ENCODE assay signal across 12 cellular contexts in genomic region chr7:155374276-155375252, GRCh38.
DNase-seq lines count a peak whose midpoint lies in the region; ATAC-seq lines count a peak whose summit lies in the region.
"Had no signal": no experiment of that assay in that cellular context is flagged by ENCODE, and none has a peak within 500 bp of the region (broad histone marks: within the 10 kb centered on the region; RNA-seq: fewer than 3 reads in every experiment).

No MANE protein-coding gene starts in this region.

- H3K4me1 ChIP-seq in stomach smooth muscle (ENCODE audit: control insufficient read depth, insufficient read depth, low read length): peaks cover 42% of the 10 kb centered on the region

- H3K27me3 Mint-ChIP-seq in activated CD8-positive, alpha-beta memory T cell treated with anti-CD3 and anti-CD28 coated beads, Interleukin-2, amount 10 ng/mL, durations not matched to agents 7 days and 5 days: peaks cover 90% of the 10 kb centered on the region
- H3K27me3 Mint-ChIP-seq in activated T-helper 17 cell treated with anti-CD3 and anti-CD28 coated beads, Interleukin-2, amount 50 U/mL, for 72 hours: peaks cover 74% of the 10 kb centered on the region
- peaks cover 31% of the 10 kb centered on the region for H3K27me3 Mint-ChIP-seq in memory B cell

- ATAC-seq in activated CD8-positive, alpha-beta memory T cell treated with anti-CD3 and anti-CD28 coated beads, Interleukin-2, amount 10 ng/mL, durations not matched to agents 7 days and 5 days: no peak
- no peak for ATAC-seq in activated T-helper 17 cell treated with anti-CD3 and anti-CD28 coated beads, Interleukin-2, amount 50 U/mL, for 72 hours (replicated peaks)
- ATAC-seq in memory B cell (ENCODE audit: low read depth): no peak
- ATAC-seq in GM19351 (IDR thresholded peaks at IDR 0.05; ENCODE audit: unreplicated experiment): no peak
- ATAC-seq in HG03108 (IDR thresholded peaks at IDR 0.05; ENCODE audit: unreplicated experiment): no peak

- H3K27ac Mint-ChIP-seq in activated CD8-positive, alpha-beta memory T cell treated with anti-CD3 and anti-CD28 coated beads, Interleukin-2, amount 10 ng/mL, durations not matched to agents 7 days and 5 days: peak overlapping the region; percentile 18
- no peak overlapping the region for H3K27ac Mint-ChIP-seq in activated T-helper 17 cell treated with anti-CD3 and anti-CD28 coated beads, Interleukin-2, amount 50 U/mL, for 72 hours
- no peak overlapping the region for H3K27ac Mint-ChIP-seq in memory B cell

- peak overlapping the region; percentile 35 to 61 for H3K4me3 ChIP-seq in stomach smooth muscle (ENCODE audit: low read length in 2 of 2)

- peaks cover 3 to 6% of the 10 kb centered on the region in 2 donors for H3K9me3 ChIP-seq in stomach smooth muscle (ENCODE audit: control insufficient read depth in 2 of 2, low read length in 2 of 2)
- H3K9me3 ChIP-seq: esophagus squamous epithelium had no signal

- H3K27me3 ChIP-seq in stomach smooth muscle (ENCODE audit: control insufficient read depth in 1 of 2, insufficient read depth in 2 of 2, low read length in 2 of 2): peaks cover 80 to 85% of the 10 kb centered on the region in 2 donors

- no peaks in the 10 kb centered on the region for H3K9me3 Mint-ChIP-seq in activated CD8-positive, alpha-beta memory T cell treated with anti-CD3 and anti-CD28 coated beads, Interleukin-2, amount 10 ng/mL, durations not matched to agents 7 days and 5 days (ENCODE audit: low read depth)
- no peaks in the 10 kb centered on the region for H3K9me3 Mint-ChIP-seq in activated T-helper 17 cell treated with anti-CD3 and anti-CD28 coated beads, Interleukin-2, amount 50 U/mL, for 72 hours
- no peaks in the 10 kb centered on the region for H3K9me3 Mint-ChIP-seq in memory B cell

- H3K4me1 Mint-ChIP-seq in activated CD8-positive, alpha-beta memory T cell treated with anti-CD3 and anti-CD28 coated beads, Interleukin-2, amount 10 ng/mL, durations not matched to agents 7 days and 5 days: peaks cover 31% of the 10 kb centered on the region
- H3K4me1 Mint-ChIP-seq in activated T-helper 17 cell treated with anti-CD3 and anti-CD28 coated beads, Interleukin-2, amount 50 U/mL, for 72 hours: peaks cover 19% of the 10 kb centered on the region
- H3K4me1 Mint-ChIP-seq in memory B cell: peaks cover 22% of the 10 kb centered on the region

- no peaks in the 10 kb centered on the region for H3K36me3 ChIP-seq in stomach smooth muscle (ENCODE audit: control insufficient read depth in 2 of 2, insufficient read depth in 2 of 2, low read length in 2 of 2)
- H3K36me3 ChIP-seq: esophagus squamous epithelium had no signal

- CTCF ChIA-PET in activated CD8-positive, alpha-beta memory T cell treated with anti-CD3 and anti-CD28 coated beads, Interleukin-2, amount 10 ng/mL, durations not matched to agents 7 days and 5 days (lab: Charles Lee): interaction anchor here (2.4 kb wide), 1 partner anchor 447 kb away, joined by 12 read pairs; no protein-coding TSS in a partner anchor

- no peak overlapping the region for H3K4me3 Mint-ChIP-seq in activated CD8-positive, alpha-beta memory T cell treated with anti-CD3 and anti-CD28 coated beads, Interleukin-2, amount 10 ng/mL, durations not matched to agents 7 days and 5 days
- peak overlapping the region; percentile 40 for H3K4me3 Mint-ChIP-seq in activated T-helper 17 cell treated with anti-CD3 and anti-CD28 coated beads, Interleukin-2, amount 50 U/mL, for 72 hours
- H3K4me3 Mint-ChIP-seq in memory B cell: peak overlapping the region; percentile 88

- peaks cover 1% of the 10 kb centered on the region for H3K36me3 Mint-ChIP-seq in activated CD8-positive, alpha-beta memory T cell treated with anti-CD3 and anti-CD28 coated beads, Interleukin-2, amount 10 ng/mL, durations not matched to agents 7 days and 5 days
- peaks cover 12% of the 10 kb centered on the region for H3K36me3 Mint-ChIP-seq in activated T-helper 17 cell treated with anti-CD3 and anti-CD28 coated beads, Interleukin-2, amount 50 U/mL, for 72 hours (ENCODE audit: low read depth)
- H3K36me3 Mint-ChIP-seq in memory B cell: no peaks in the 10 kb centered on the region

- DNase-seq in activated CD8-positive, alpha-beta memory T cell treated with anti-CD3 and anti-CD28 coated beads, Interleukin-2, amount 10 ng/mL, durations not matched to agents 7 days and 5 days: no peak
- no peak for DNase-seq in activated CD8-positive, alpha-beta memory T cell treated with anti-CD3 and anti-CD28 coated beads for 24 hours
- DNase-seq in memory B cell (ENCODE audit: low spot score in 2 of 2) (no peak), OCI-M2 (lab: John Stamatoyannopoulos, UW; ENCODE audit: unreplicated experiment) (no peak)
- DNase-seq: activated naive CD4-positive, alpha-beta T cell; esophagus squamous epithelium; NCI-H524 treated with DMSO at 0.1 percent for 48 hours had no signal

- no peak overlapping the region for H3K27ac ChIP-seq in stomach smooth muscle (ENCODE audit: low read length)
- H3K27ac ChIP-seq: esophagus squamous epithelium, KMS-11 had no signal

- no peak overlapping the region for H3K9ac ChIP-seq in stomach smooth muscle (ENCODE audit: low read length in 2 of 2)
- H3K9ac ChIP-seq: KMS-11 had no signal
